Comparison of ENCODE assay signal across 8 cellular contexts in genomic region chr1:247077768-247078314, GRCh38. TPM values are rescaled to one million over a fixed set of nuclear protein-coding genes. Genes with fewer than 3 reads are reported as not detected.
DNase-seq lines count a peak whose midpoint lies in the region; ATAC-seq and TF ChIP-seq lines count a peak whose summit lies in the region.

No MANE protein-coding gene starts in this region.

- H3K36me3 ChIP-seq in RWPE2 (ENCODE audit: low read depth) (no peaks in the 10 kb centered on the region), esophagus muscularis mucosa (no peaks in the 10 kb centered on the region), neutrophil (no peaks in the 10 kb centered on the region)

- H3K27me3 ChIP-seq in RWPE2 (ENCODE audit: insufficient read depth, poor library complexity, severe bottlenecking) (no peaks in the 10 kb centered on the region), esophagus muscularis mucosa (no peaks in the 10 kb centered on the region), neutrophil (peaks cover 20% of the 10 kb centered on the region)

- no peak for TF ChIP-seq EP300 in esophagus muscularis mucosa (IDR thresholded peaks at IDR 0.05)

- TF ChIP-seq CTCF in RWPE2 (IDR thresholded peaks at IDR 0.05; ENCODE audit: poor library complexity, severe bottlenecking) (no peak), esophagus muscularis mucosa (IDR thresholded peaks at IDR 0.05) (no peak), neutrophil (IDR thresholded peaks at IDR 0.05) (no peak)

- H3K4me3 ChIP-seq in RWPE2 (ENCODE audit: severe bottlenecking): peak overlapping the region; percentile 50
- H3K4me3 ChIP-seq in esophagus muscularis mucosa: peak overlapping the region; percentile 74 to 92 (median 78)
- peak overlapping the region; percentile 74 to 82 for H3K4me3 ChIP-seq in neutrophil (ENCODE audit: low read depth in 1 of 2, low read length in 1 of 2)

- intact Hi-C loops in esophagus muscularis mucosa (cut with DNase I): loop anchor here (2.0 to 5.0 kb wide), 2 partner anchors 34 to 147 kb away; partner anchors contain the start of gene AHCTF1

- no peak for ATAC-seq in RWPE2 (ENCODE audit: low read depth)

- H3K9me3 ChIP-seq in RWPE2 (ENCODE audit: severe bottlenecking) (no peaks in the 10 kb centered on the region), esophagus muscularis mucosa (no peaks in the 10 kb centered on the region), neutrophil (no peaks in the 10 kb centered on the region)

- TF ChIP-seq POLR2A in esophagus muscularis mucosa (IDR thresholded peaks at IDR 0.05; ENCODE audit: low read depth): no peak

- 3% methylated on average over 13 of the region's 13 CpGs for WGBS in esophagus muscularis mucosa

- H3K4me1 ChIP-seq in RWPE2 (ENCODE audit: insufficient read depth, poor library complexity, severe bottlenecking) (peaks cover 3% of the 10 kb centered on the region), esophagus muscularis mucosa (peaks cover 14 to 28% (median 22%) of the 10 kb centered on the region in 4 donors), neutrophil (ENCODE audit: control insufficient read depth in 1 of 2, insufficient read depth in 1 of 2, low read depth in 1 of 2, low read length in 1 of 2) (peaks cover 23% of the 10 kb centered on the region in 2 experiments)

- H3K27ac ChIP-seq in RWPE2 (ENCODE audit: poor library complexity, severe bottlenecking) (peak overlapping the region; percentile 24), esophagus muscularis mucosa (replicated peaks in 1 of 4) (peak overlapping the region; percentile 78 to 83 (median 82)), neutrophil (no peak overlapping the region)

- DNase-seq in GF-D8 (lab: John Stamatoyannopoulos, UW) (peak; percentile 26), HCEC 1CT (peak; percentile 11), RWPE2 (ENCODE audit: low spot score) (no peak), esophagus muscularis mucosa (ENCODE audit: extremely low spot score) (no peak), NCI-H2227 treated with DMSO at 0.1 percent for 48 hours (lab: John Stamatoyannopoulos, UW) (no peak), HuH-7.5 (ENCODE audit: low spot score) (no peak), DMS153 (lab: John Stamatoyannopoulos, UW) (no peak)

RNA-seq across cellular contexts. Expression of gene ZNF670, which starts 0.8 kb away (rescaled TPM):
- 1 to 10 TPM; 2.1 to 4.0 (median 2.3) TPM for total RNA-seq in esophagus muscularis mucosa

RNA-seq across cellular contexts. Expression of gene ZNF669, which starts 26.3 kb away (rescaled TPM):
- total RNA-seq in esophagus muscularis mucosa: 1 to 10 TPM; 4.8 to 6.2 (median 5.9) TPM

Comparison
In these comparisons a context has a peak if more than half of its experiments do, and no peak if none do; other contexts are left out.
1. DNase-seq: peak in GF-D8 (single experiment) and HCEC 1CT (single experiment); none in RWPE2 (single experiment), esophagus muscularis mucosa (single experiment), NCI-H2227 treated with DMSO at 0.1 percent for 48 hours (single experiment), HuH-7.5 (single experiment) and DMS153 (single experiment).
2. Peak in every context shown above with its lines, with median percentiles within 50 percentile points of each other: H3K4me3 ChIP-seq.